In genomic region chr5:179023528-179024189, GRCh38 we compare ENCODE assay signal across 8 cellular contexts.
DNase-seq lines count a peak whose midpoint lies in the region; ATAC-seq and TF ChIP-seq lines count a peak whose summit lies in the region.

Gene ZNF879, plus strand, starts transcription at chr5:179023804. Its CDS starts 1,201 bp downstream, at chr5:179025005.

- H3K36me3 ChIP-seq in endocrine pancreas (ENCODE audit: control insufficient read depth, insufficient read depth, low read length): peaks cover 28% of the 10 kb centered on the region

- peak; percentile 45 for TF ChIP-seq POLR2A in GM18505 (IDR thresholded peaks at IDR 0.05; ENCODE audit: borderline replicate concordance, extremely low read depth, insufficient read depth, insufficient read length)

- H3K4me1 ChIP-seq in endocrine pancreas (ENCODE audit: control insufficient read depth, insufficient read depth, low read length): no peaks in the 10 kb centered on the region

- DNase-seq in NK-92 (lab: John Stamatoyannopoulos, UW; ENCODE audit: unreplicated experiment) (peak; percentile 17), medulla oblongata (ENCODE audit: extremely low spot score) (peak; percentile 96), NCI-H1436 (lab: John Stamatoyannopoulos, UW) (no peak)
- DNase-seq in activated CD8-positive, alpha-beta memory T cell treated with anti-CD3 and anti-CD28 coated beads, Interleukin-2, amount 50 U/mL, for 24 hours (ENCODE audit: extremely low read depth): peak; percentile 83
- DNase-seq in stimulated activated CD4-positive, alpha-beta T cell treated with anti-CD3 and anti-CD28 coated beads, TNF-alpha, amount 100 ng/mL, for 24 hours (ENCODE audit: low read depth in 3 of 3): peak; percentile 88 to 90 (median 90)

- peak; percentile 92 for ATAC-seq in GM18505 (IDR thresholded peaks at IDR 0.05; ENCODE audit: unreplicated experiment)
- ATAC-seq in HG03159 (IDR thresholded peaks at IDR 0.05; ENCODE audit: unreplicated experiment): peak; percentile 88

- peak within 1 kb of the TSS; percentile 67 for H3K9ac ChIP-seq in endocrine pancreas (ENCODE audit: control insufficient read depth, insufficient read depth, low read length)

- H3K27me3 ChIP-seq in endocrine pancreas (ENCODE audit: control insufficient read depth, insufficient read depth, low read length): no peaks in the 10 kb centered on the region

- peaks cover 9% of the 10 kb centered on the region for H3K9me3 ChIP-seq in endocrine pancreas (ENCODE audit: control insufficient read depth, low read length)

- peak within 1 kb of the TSS; percentile 65 for H3K4me3 ChIP-seq in endocrine pancreas (ENCODE audit: control insufficient read depth, insufficient read depth, low read length)
